26 cellular contexts compared by ENCODE assay signal in genomic region chr10:76353124-76353851, GRCh38.
A peak's percentile ranks its signal among the peaks of the same experiment; 100 is the strongest.
DNase-seq lines count a peak whose midpoint lies in the region; ATAC-seq, FAIRE-seq and TF ChIP-seq lines count a peak whose summit lies in the region.
"Had no signal": no experiment of that assay in that cellular context is flagged by ENCODE, and none has a peak within 500 bp of the region (broad histone marks: within the 10 kb centered on the region; RNA-seq: fewer than 3 reads in every experiment).

No MANE protein-coding gene starts in this region.

- H3K4me1 ChIP-seq in IMR-90 (ENCODE audit: control insufficient read depth, insufficient read depth, low read length) (peaks cover 11% of the 10 kb centered on the region), astrocyte (ENCODE audit: insufficient read depth, low read length) (peaks cover 12% of the 10 kb centered on the region), sigmoid colon (peaks cover 0 to 62% (median 28%) of the 10 kb centered on the region in 4 donors)
- H3K4me1 ChIP-seq: body of pancreas, psoas muscle had no signal

- DNase-seq in IMR-90 (no peak), astrocyte (ENCODE audit: low read depth) (peak; percentile 89), islet precursor cell (peak; percentile 73), sigmoid colon (no peak), SW 1271 (lab: John Stamatoyannopoulos, UW) (no peak), sciatic nerve (ENCODE audit: low spot score) (no peak)
- DNase-seq: activated CD4-positive, alpha-beta T cell treated with anti-CD3 and anti-CD28 coated beads, Interleukin-2, amount 10 ng/mL, durations not matched to agents 24 days and 14 days; activated naive CD8-positive, alpha-beta T cell treated with anti-CD3 and anti-CD28 coated beads, Interleukin-2, amount 50 U/mL, for 24 hours; activated T-cell treated with anti-CD3 and anti-CD28 coated beads, Interleukin-2, amount 50 U/mL, for 48 hours; body of pancreas; foreskin melanocyte; Kasumi-1; MV-4-11; NCI-H146; NCI-H2107; psoas muscle; RPMI8226; WERI-Rb-1 had no signal

- H3K27me3 Mint-ChIP-seq in astrocyte (ENCODE audit: low read depth, unreplicated experiment) = no peaks in the 10 kb centered on the region
- no peaks in the 10 kb centered on the region for H3K27me3 Mint-ChIP-seq in stimulated activated memory B cell treated with anti-CD40 and anti-IgM and Interleukin-4, amounts not matched to agents 10 μg/mL and 1 μg/mL and 100 μg/mL, for 72 hours
- H3K27me3 Mint-ChIP-seq: activated CD4-positive, alpha-beta T cell treated with anti-CD3 and anti-CD28 coated beads, Interleukin-2, amount 10 ng/mL, durations not matched to agents 24 days and 14 days; activated naive CD8-positive, alpha-beta T cell treated with anti-CD3 and anti-CD28 coated beads, Interleukin-2, amount 50 U/mL, for 24 hours had no signal

- TF ChIP-seq EP300 in sigmoid colon (IDR thresholded peaks at IDR 0.05) = no peak

- POLR2A ChIA-PET in IMR-90 (lab: Charles Lee; ENCODE audit: unreplicated experiment) = no interaction called here

- peak; percentile 66 for FAIRE-seq in astrocyte (lab: Jason Lieb, UNC)
- FAIRE-seq: H1 had no signal

- H3K4me3 ChIP-seq in IMR-90 (ENCODE audit: insufficient read depth, low read depth, low read length) = no peak overlapping the region
- H3K4me3 ChIP-seq in astrocyte (ENCODE audit: insufficient read depth, low read depth, low read length) = no peak overlapping the region
- no peak overlapping the region for H3K4me3 ChIP-seq in sigmoid colon
- H3K4me3 ChIP-seq: body of pancreas, lung, psoas muscle had no signal

- peak overlapping the region; percentile 89; the same call in 1 of the 2 replicates for H3K23ac ChIP-seq in IMR-90 (ENCODE audit: low read depth, low read length)

- H4K91ac ChIP-seq in IMR-90 (ENCODE audit: insufficient read depth, low read depth, low read length) = peak overlapping the region; percentile 98

- peak overlapping the region; percentile 99 for H3K4ac ChIP-seq in IMR-90 (ENCODE audit: low read depth, low read length)

- H2BK20ac ChIP-seq in IMR-90 (ENCODE audit: low read depth, low read length) = peak overlapping the region; percentile 100

- H3K27ac ChIP-seq in IMR-90 (ENCODE audit: insufficient read depth, low read length) (no peak overlapping the region), astrocyte (ENCODE audit: low read depth, low read length) (peak overlapping the region; percentile 74), sigmoid colon (peak overlapping the region in 3 of 4 donors; percentile 46 to 69 (median 57))
- H3K27ac ChIP-seq: body of pancreas, C4-2B, HL-60, neutrophil, psoas muscle, WERI-Rb-1 had no signal

- peaks cover 2% of the 10 kb centered on the region for H3K9me3 Mint-ChIP-seq in astrocyte (ENCODE audit: unreplicated experiment)
- no peaks in the 10 kb centered on the region for H3K9me3 Mint-ChIP-seq in stimulated activated memory B cell treated with anti-CD40 and anti-IgM and Interleukin-4, amounts not matched to agents 10 μg/mL and 1 μg/mL and 100 μg/mL, for 72 hours
- H3K9me3 Mint-ChIP-seq: activated CD4-positive, alpha-beta T cell treated with anti-CD3 and anti-CD28 coated beads, Interleukin-2, amount 10 ng/mL, durations not matched to agents 24 days and 14 days; T-helper 2 cell treated with Interferon-gamma antibody and Interleukin-4, amounts not matched to agents 5 μg/mL and 100 μg/mL, for 36 hours had no signal

- H3K27ac Mint-ChIP-seq in astrocyte (ENCODE audit: unreplicated experiment) = peak overlapping the region; percentile 90
- no peak overlapping the region for H3K27ac Mint-ChIP-seq in stimulated activated memory B cell treated with anti-CD40 and anti-IgM and Interleukin-4, amounts not matched to agents 10 μg/mL and 1 μg/mL and 100 μg/mL, for 72 hours
- H3K27ac Mint-ChIP-seq: activated CD4-positive, alpha-beta T cell treated with anti-CD3 and anti-CD28 coated beads, Interleukin-2, amount 10 ng/mL, durations not matched to agents 24 days and 14 days; activated naive CD8-positive, alpha-beta T cell treated with anti-CD3 and anti-CD28 coated beads, Interleukin-2, amount 50 U/mL, for 24 hours; T-helper 2 cell treated with Interferon-gamma antibody and Interleukin-4, amounts not matched to agents 5 μg/mL and 100 μg/mL, for 36 hours had no signal

- no peak overlapping the region for H3K9ac ChIP-seq in IMR-90 (ENCODE audit: low read depth, low read length)
- H3K9ac ChIP-seq in astrocyte (ENCODE audit: low read length) = no peak overlapping the region

- H4K8ac ChIP-seq in IMR-90 (ENCODE audit: low read depth in 2 of 2, low read length in 2 of 2) = peak overlapping the region; percentile 57 to 95; a peak in 3 of 4 replicates

- peak overlapping the region; percentile 96; the same call in 1 of the 2 replicates for H4K5ac ChIP-seq in IMR-90 (ENCODE audit: low read depth, low read length)

- H3K9me3 ChIP-seq in IMR-90 (ENCODE audit: control insufficient read depth, insufficient read depth, low read length) (no peaks in the 10 kb centered on the region), astrocyte (ENCODE audit: insufficient read depth, low read depth, low read length) (no peaks in the 10 kb centered on the region), sigmoid colon (no peaks in the 10 kb centered on the region)
- H3K9me3 ChIP-seq: body of pancreas, neutrophil, psoas muscle had no signal

- H4K20me1 ChIP-seq in IMR-90 (ENCODE audit: insufficient read depth, low read length) (no peaks in the 10 kb centered on the region), astrocyte (ENCODE audit: insufficient read depth, low read length) (no peaks in the 10 kb centered on the region)

- CTCF ChIA-PET in IMR-90 (lab: Yijun Ruan, JAX) = no interaction called here

- no CpG with 5 or more reads among the region's 6 CpGs for WGBS in IMR-90 (ENCODE audit: extremely low coverage in 2 of 2, insufficient read length in 1 of 2), 2 experiments
- 77 to 90% methylated on average over 6 of the region's 6 CpGs for WGBS in sigmoid colon, 2 donors

- H3K4me2 ChIP-seq in IMR-90 (ENCODE audit: low read depth, low read length) = no peak overlapping the region
- no peak overlapping the region for H3K4me2 ChIP-seq in astrocyte (ENCODE audit: low read length)

- H2AFZ ChIP-seq in IMR-90 (replicated peaks; ENCODE audit: low read length, poor library complexity) (peak overlapping the region; percentile 28), astrocyte (ENCODE audit: low read depth, low read length) (no peak overlapping the region)

- H2AK9ac ChIP-seq in IMR-90 (replicated peaks; ENCODE audit: low read depth, low read length, poor library complexity) = no peak overlapping the region

- BruUV-seq in IMR-90 (replicated peaks; lab: Mats Ljungman, UMichigan) = no TSS peak

- H2BK5ac ChIP-seq in IMR-90 (ENCODE audit: low read depth, low read length, poor library complexity, severe bottlenecking) = peak overlapping the region; percentile 99

- H3K14ac ChIP-seq in IMR-90 (replicated peaks; ENCODE audit: low read depth, low read length) = peak overlapping the region; percentile 94

- no peak for ATAC-seq in IMR-90 (ENCODE audit: low read depth)
- ATAC-seq in stimulated activated memory B cell treated with anti-CD40 and anti-IgM and Interleukin-4, amounts not matched to agents 10 μg/mL and 1 μg/mL and 100 μg/mL, for 72 hours = no peak
- ATAC-seq in sciatic nerve = no peak
- no peak for ATAC-seq in GM21576 (IDR thresholded peaks at IDR 0.05; ENCODE audit: unreplicated experiment)
- ATAC-seq: activated naive CD8-positive, alpha-beta T cell treated with anti-CD3 and anti-CD28 coated beads, Interleukin-2, amount 50 U/mL, for 24 hours; body of pancreas; psoas muscle had no signal

- dilution Hi-C loops in IMR-90 (cut with HindIII; ENCODE audit: low sequenced_read_pairs, unreplicated experiment) = no loop called here

- no peak overlapping the region for H3K56ac ChIP-seq in IMR-90 (ENCODE audit: extremely low read depth, insufficient read depth, low read length)

- no peaks in the 10 kb centered on the region for H3K27me3 ChIP-seq in IMR-90 (ENCODE audit: control insufficient read depth, insufficient read depth, low read length)
- no peaks in the 10 kb centered on the region for H3K27me3 ChIP-seq in astrocyte (ENCODE audit: insufficient read depth, low read length)
- H3K27me3 ChIP-seq in sigmoid colon = no peaks in the 10 kb centered on the region
- H3K27me3 ChIP-seq: body of pancreas, neutrophil had no signal

- H3K18ac ChIP-seq in IMR-90 (ENCODE audit: low read depth, low read length) = peak overlapping the region; percentile 96; the same call in 1 of the 2 replicates

- no peak for TF ChIP-seq CTCF in IMR-90 (conservative IDR thresholded peaks at IDR 0.05; ENCODE audit: low read depth, low read length)
- no peak for TF ChIP-seq CTCF in astrocyte (IDR thresholded peaks at IDR 0.05; ENCODE audit: insufficient read depth, low read depth, low read length)
- no peak for TF ChIP-seq CTCF in sigmoid colon (IDR thresholded peaks at IDR 0.05)

- H2BK120ac ChIP-seq in IMR-90 (ENCODE audit: low read depth, low read length) = peak overlapping the region; percentile 100

- H3K36me3 Mint-ChIP-seq in astrocyte (ENCODE audit: low read depth, unreplicated experiment) = no peaks in the 10 kb centered on the region
- H3K36me3 Mint-ChIP-seq in stimulated activated memory B cell treated with anti-CD40 and anti-IgM and Interleukin-4, amounts not matched to agents 10 μg/mL and 1 μg/mL and 100 μg/mL, for 72 hours = no peaks in the 10 kb centered on the region

- in situ Hi-C loops in IMR-90 (cut with MboI; ENCODE audit: low sequenced_read_pairs) = no loop called here

- no peaks in the 10 kb centered on the region for H3K79me1 ChIP-seq in IMR-90 (ENCODE audit: low read depth in 1 of 2, low read length in 2 of 2)

- TF ChIP-seq POLR2A in IMR-90 (IDR thresholded peaks at IDR 0.05; ENCODE audit: low read depth, low read length) (no peak), sigmoid colon (IDR thresholded peaks at IDR 0.05) (no peak)

- intact Hi-C loops in IMR-90 (cut with micrococcal nuclease) (no loop called here), sigmoid colon (cut with DNase I) (loop anchor here (2.0 to 5.0 kb wide), 3 partner anchors 44 to 619 kb away; no protein-coding TSS in a partner anchor), sciatic nerve (cut with DNase I) (no loop called here)

- no peaks in the 10 kb centered on the region; the same call in 1 of the 2 replicates for H3K9me1 ChIP-seq in IMR-90 (ENCODE audit: insufficient read depth, low read length)

- TF ChIP-seq RAD21 in IMR-90 (IDR thresholded peaks at IDR 0.05; ENCODE audit: low read length) = no peak

- H3K4me1 Mint-ChIP-seq in astrocyte (ENCODE audit: low read depth, unreplicated experiment) = peaks cover 30% of the 10 kb centered on the region
- H3K4me1 Mint-ChIP-seq in stimulated activated memory B cell treated with anti-CD40 and anti-IgM and Interleukin-4, amounts not matched to agents 10 μg/mL and 1 μg/mL and 100 μg/mL, for 72 hours = no peaks in the 10 kb centered on the region
- H3K4me1 Mint-ChIP-seq: activated CD4-positive, alpha-beta T cell treated with anti-CD3 and anti-CD28 coated beads, Interleukin-2, amount 10 ng/mL, durations not matched to agents 24 days and 14 days; activated naive CD8-positive, alpha-beta T cell treated with anti-CD3 and anti-CD28 coated beads, Interleukin-2, amount 50 U/mL, for 24 hours had no signal

- H3K79me2 ChIP-seq in astrocyte (ENCODE audit: insufficient read depth, low read length) = no peaks in the 10 kb centered on the region

- H3K36me3 ChIP-seq in IMR-90 (ENCODE audit: control insufficient read depth, insufficient read depth, low read length) = no peaks in the 10 kb centered on the region
- no peaks in the 10 kb centered on the region for H3K36me3 ChIP-seq in astrocyte (ENCODE audit: insufficient read depth, low read length)
- no peaks in the 10 kb centered on the region for H3K36me3 ChIP-seq in sigmoid colon
- H3K36me3 ChIP-seq: neutrophil, WERI-Rb-1 had no signal

- H3K4me3 Mint-ChIP-seq in astrocyte (ENCODE audit: unreplicated experiment) = peak overlapping the region; percentile 4
- H3K4me3 Mint-ChIP-seq in stimulated activated memory B cell treated with anti-CD40 and anti-IgM and Interleukin-4, amounts not matched to agents 10 μg/mL and 1 μg/mL and 100 μg/mL, for 72 hours = no peak overlapping the region
- H3K4me3 Mint-ChIP-seq: activated CD4-positive, alpha-beta T cell treated with anti-CD3 and anti-CD28 coated beads, Interleukin-2, amount 10 ng/mL, durations not matched to agents 24 days and 14 days; activated naive CD8-positive, alpha-beta T cell treated with anti-CD3 and anti-CD28 coated beads, Interleukin-2, amount 50 U/mL, for 24 hours; T-helper 2 cell treated with Interferon-gamma antibody and Interleukin-4, amounts not matched to agents 5 μg/mL and 100 μg/mL, for 36 hours had no signal

- peak overlapping the region; percentile 94 for H2AK5ac ChIP-seq in IMR-90 (ENCODE audit: low read depth, low read length)

- peak overlapping the region; percentile 96 for H2BK15ac ChIP-seq in IMR-90 (ENCODE audit: low read depth, low read length)

Comparison
In these comparisons a context has a peak if more than half of its experiments do, and no peak if none do; other contexts are left out.
1. DNase-seq: peak in astrocyte (single experiment) and islet precursor cell (single experiment); none in IMR-90 (single experiment), sigmoid colon (single experiment), SW 1271 (0 of 2) and sciatic nerve (single experiment).